8 cellular contexts compared by ENCODE assay signal in genomic region chr2:174606336-174606735, GRCh38. TPM values are rescaled to one million over a fixed set of nuclear protein-coding genes. Genes with fewer than 3 reads are reported as not detected.
DNase-seq lines count a peak whose midpoint lies in the region; ATAC-seq and TF ChIP-seq lines count a peak whose summit lies in the region.

No MANE protein-coding gene starts in this region.

- no peaks in the 10 kb centered on the region for H3K27me3 ChIP-seq in brain microvascular endothelial cell (replicated peaks)
- no peaks in the 10 kb centered on the region for H3K27me3 ChIP-seq in trophoblast cell (ENCODE audit: insufficient read depth, low read length)
- H3K27me3 ChIP-seq in Peyer's patch = no peaks in the 10 kb centered on the region
- no peaks in the 10 kb centered on the region for H3K27me3 ChIP-seq in mesendoderm (ENCODE audit: insufficient read depth, low read length, poor library complexity)

- H3K27ac ChIP-seq in brain microvascular endothelial cell (no peak overlapping the region), trophoblast cell (ENCODE audit: low read depth, low read length) (peak overlapping the region; percentile 84), Peyer's patch (peak overlapping the region in 1 of 4 donors; percentile 11), mesendoderm (ENCODE audit: low read depth, low read length) (no peak overlapping the region)

- no CpG with 5 or more reads among the region's 3 CpGs for WGBS in trophoblast cell (ENCODE audit: extremely low coverage, insufficient coverage, insufficient read length)
- no CpG with 5 or more reads among the region's 3 CpGs for WGBS in mesendoderm (ENCODE audit: extremely low coverage, insufficient coverage, low lambda C conversion rate)

- H2BK120ac ChIP-seq in trophoblast cell (ENCODE audit: insufficient read depth, low read length, poor library complexity) (no peak overlapping the region), mesendoderm (ENCODE audit: low read depth, low read length) (no peak overlapping the region)

- no peak overlapping the region for H4K12ac ChIP-seq in trophoblast cell (ENCODE audit: low read depth, low read length)

- TF ChIP-seq CTCF in brain microvascular endothelial cell (IDR thresholded peaks at IDR 0.05; ENCODE audit: low read depth, low read length, missing control alignments) (no peak), Peyer's patch (IDR thresholded peaks at IDR 0.05) (no peak), GM10266 (IDR thresholded peaks at IDR 0.05; ENCODE audit: control insufficient read depth, insufficient read depth, low read depth, missing control alignments) (no peak)

- H3K18ac ChIP-seq in trophoblast cell (ENCODE audit: low read length) = no peak overlapping the region
- no peak overlapping the region for H3K18ac ChIP-seq in mesendoderm (ENCODE audit: low read length)

- H3K4me1 ChIP-seq in trophoblast cell (ENCODE audit: control insufficient read depth in 1 of 2, insufficient read depth in 2 of 2, low read length in 2 of 2) = peaks cover 22 to 36% of the 10 kb centered on the region in 2 experiments
- H3K4me1 ChIP-seq in Peyer's patch = peaks cover 0 to 17% (median 9%) of the 10 kb centered on the region in 4 donors
- H3K4me1 ChIP-seq in mesendoderm (ENCODE audit: control insufficient read depth, low read depth, low read length) = no peaks in the 10 kb centered on the region

- H2BK5ac ChIP-seq in trophoblast cell (ENCODE audit: low read depth, low read length, poor library complexity) (no peak overlapping the region), mesendoderm (ENCODE audit: low read length) (no peak overlapping the region)

- H2BK12ac ChIP-seq in trophoblast cell (ENCODE audit: low read length) = no peak overlapping the region

- no peak overlapping the region for H2AFZ ChIP-seq in trophoblast cell (ENCODE audit: insufficient read depth, low read length, poor library complexity)

- DNase-seq in LoVo (ENCODE audit: low spot score) (peak; percentile 15), brain microvascular endothelial cell (peak; percentile 80), trophoblast cell (peak; percentile 41 to 55), Peyer's patch (no peak), T1000 (lab: John Stamatoyannopoulos, UW) (no peak), mesendoderm (no peak), GM10266 (ENCODE audit: extremely low spot score) (no peak)

- H4K8ac ChIP-seq in trophoblast cell (ENCODE audit: low read depth, low read length) (no peak overlapping the region), mesendoderm (ENCODE audit: low read depth, low read length) (no peak overlapping the region)

- H3K4me3 ChIP-seq in brain microvascular endothelial cell (ENCODE audit: low read depth, low read length) = no peak overlapping the region
- no peak overlapping the region for H3K4me3 ChIP-seq in trophoblast cell (ENCODE audit: low read depth, low read length)
- H3K4me3 ChIP-seq in Peyer's patch = no peak overlapping the region
- no peak overlapping the region for H3K4me3 ChIP-seq in mesendoderm (ENCODE audit: low read length)

- no peak overlapping the region for H3K14ac ChIP-seq in trophoblast cell (ENCODE audit: low read length)

- peak; percentile 37 for ATAC-seq in GM18520 (IDR thresholded peaks at IDR 0.05; ENCODE audit: unreplicated experiment)

- TF ChIP-seq POLR2A in Peyer's patch (IDR thresholded peaks at IDR 0.05) = no peak

- H3K79me1 ChIP-seq in trophoblast cell (ENCODE audit: low read length) (peaks cover 16% of the 10 kb centered on the region), mesendoderm (ENCODE audit: low read length) (no peaks in the 10 kb centered on the region)

- no peak overlapping the region for H4K5ac ChIP-seq in mesendoderm (ENCODE audit: low read length)

- H3K36me3 ChIP-seq in brain microvascular endothelial cell (replicated peaks) (no peaks in the 10 kb centered on the region), trophoblast cell (ENCODE audit: control insufficient read depth in 1 of 2, insufficient read depth in 2 of 2, low read length in 2 of 2) (peaks cover 6 to 8% of the 10 kb centered on the region in 2 experiments), Peyer's patch (no peaks in the 10 kb centered on the region), mesendoderm (ENCODE audit: control insufficient read depth, insufficient read depth, low read length) (no peaks in the 10 kb centered on the region)

- H3K9me3 ChIP-seq in trophoblast cell (ENCODE audit: insufficient read depth, low read depth, low read length) = no peaks in the 10 kb centered on the region
- no peaks in the 10 kb centered on the region for H3K9me3 ChIP-seq in Peyer's patch

- H4K91ac ChIP-seq in trophoblast cell (ENCODE audit: low read depth, low read length) = no peak overlapping the region

- H3K4me2 ChIP-seq in trophoblast cell (ENCODE audit: low read length) = no peak overlapping the region
- no peak overlapping the region for H3K4me2 ChIP-seq in mesendoderm (ENCODE audit: low read length)

- H3K9ac ChIP-seq in trophoblast cell (ENCODE audit: low read length) (no peak overlapping the region), mesendoderm (ENCODE audit: low read length) (no peak overlapping the region)

- no peak overlapping the region for H3K4ac ChIP-seq in trophoblast cell (ENCODE audit: low read depth, low read length)
- no peak overlapping the region for H3K4ac ChIP-seq in mesendoderm (ENCODE audit: low read depth, low read length)

- H2AK5ac ChIP-seq in trophoblast cell (ENCODE audit: low read length) (no peak overlapping the region), mesendoderm (ENCODE audit: low read length) (no peak overlapping the region)

- H3K56ac ChIP-seq in mesendoderm (ENCODE audit: low read length) = no peak overlapping the region

- no peak overlapping the region for H2BK15ac ChIP-seq in mesendoderm (replicated peaks; ENCODE audit: low read depth)

- in situ Hi-C loops in brain microvascular endothelial cell (cut with HindIII; ENCODE audit: low pct_ligation_motif_present, low sequenced_read_pairs) = no loop called here

- H3K79me2 ChIP-seq in trophoblast cell (ENCODE audit: control insufficient read depth, insufficient read depth, low read length, poor library complexity) = peaks cover 2% of the 10 kb centered on the region
- H3K79me2 ChIP-seq in mesendoderm (ENCODE audit: control insufficient read depth, insufficient read depth, low read length) = no peaks in the 10 kb centered on the region

- H3K23ac ChIP-seq in trophoblast cell (ENCODE audit: low read length) = no peak overlapping the region
- H3K23ac ChIP-seq in mesendoderm (ENCODE audit: low read length) = no peak overlapping the region

RNA-seq across cellular contexts. Expression of gene WIPF1, which starts 8.7 kb away (rescaled TPM):
- 113 and 120 TPM in 2 replicates for polyA plus RNA-seq in trophoblast cell (2013)
- total RNA-seq in Peyer's patch = 10 to 100 TPM in 3 of 4 donors, 1 to 10 TPM in 1; 7.4 to 81.7 (median 17.3) TPM
- polyA plus RNA-seq in mesendoderm (2013, experiment 1 of 2) = 11.6 TPM
- polyA plus RNA-seq in mesendoderm (2013, experiment 2 of 2) = 12.1 TPM

Comparison
In these comparisons a context has a peak if more than half of its experiments do, and no peak if none do; other contexts are left out.
1. DNase-seq: peak in LoVo (single experiment), brain microvascular endothelial cell (single experiment) and trophoblast cell (2 of 2); none in Peyer's patch (0 of 3), T1000 (single experiment), mesendoderm (single experiment) and GM10266 (single experiment).